ENCODE assay signal across 11 cellular contexts in the genomic region with DNA sequence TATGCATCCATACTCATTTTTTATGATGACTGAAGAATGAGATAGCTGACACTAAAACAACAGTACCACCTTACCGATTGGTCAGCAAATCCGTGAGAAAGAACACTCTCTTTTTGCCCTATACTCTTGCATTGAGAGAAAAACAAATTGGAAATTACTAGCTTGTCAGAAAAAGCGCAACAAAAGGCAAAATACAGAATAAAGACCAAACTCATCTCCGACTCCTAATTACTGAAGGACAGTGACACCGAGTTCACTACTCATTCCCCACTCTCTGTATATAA. TPM values are rescaled to one million over a fixed set of nuclear protein-coding genes. Genes with fewer than 3 reads are reported as not detected.
DNase-seq lines count a peak whose midpoint lies in the region; ATAC-seq and TF ChIP-seq lines count a peak whose summit lies in the region.
"Had no signal": no experiment of that assay in that cellular context is flagged by ENCODE, and none has a peak within 500 bp of the region (broad histone marks: within the 10 kb centered on the region; RNA-seq: fewer than 3 reads in every experiment).

No MANE protein-coding gene starts in this region.

- H3K4me2 ChIP-seq in GM23338 (peak overlapping the region; percentile 85; the same call in 1 of the 2 replicates), OCI-LY7 (ENCODE audit: low read length) (peak overlapping the region; percentile 88)

- H3K36me3 Mint-ChIP-seq in GM23338 (ENCODE audit: low read depth): 0 out of 3 replicates have a peak, but pooled peaks cover 3% of the 10 kb centered on the region
- peaks cover 10% of the 10 kb centered on the region for H3K36me3 Mint-ChIP-seq in endodermal cell (ENCODE audit: low read depth)

- no peak for DNase-seq in GM23338 (ENCODE audit: low spot score)
- no peak for DNase-seq in OCI-LY7 (ENCODE audit: low spot score)
- no peak for DNase-seq in endodermal cell
- DNase-seq in gastrocnemius medialis: no peak
- DNase-seq in NCI-H446 (lab: John Stamatoyannopoulos, UW): no peak
- DNase-seq in activated CD8-positive, alpha-beta memory T cell treated with anti-CD3 and anti-CD28 coated beads for 24 hours: no peak
- DNase-seq in NCI-H2171 (lab: John Stamatoyannopoulos, UW): no peak
- DNase-seq: CD8-positive, alpha-beta memory T cell; central memory CD4-positive, alpha-beta T cell; hippocampal formation had no signal

- H3K9me3 ChIP-seq in OCI-LY7 (ENCODE audit: low read length): no peaks in the 10 kb centered on the region
- no peaks in the 10 kb centered on the region for H3K9me3 ChIP-seq in endodermal cell (ENCODE audit: control insufficient read depth, low read length)
- H3K9me3 ChIP-seq in gastrocnemius medialis: no peaks in the 10 kb centered on the region

- WGBS in endodermal cell (ENCODE audit: insufficient coverage in 1 of 2, insufficient read length in 1 of 2), 2 experiments: 83 to 99% methylated on average over 1 to 5 of the region's 5 CpGs

- CTCF ChIA-PET in OCI-LY7 (lab: Charles Lee; ENCODE audit: unreplicated experiment): no interaction called here

- no peaks in the 10 kb centered on the region for H3F3A ChIP-seq in GM23338 (replicated peaks; ENCODE audit: low read depth)

- H3K9me2 ChIP-seq in GM23338 (ENCODE audit: insufficient read depth): no peaks in the 10 kb centered on the region
- no peaks in the 10 kb centered on the region for H3K9me2 ChIP-seq in OCI-LY7 (ENCODE audit: insufficient read depth, low read length)

- intact Hi-C loops in OCI-LY7 (cut with micrococcal nuclease; ENCODE audit: unreplicated experiment) (loop anchor here (5.0 to 10.0 kb wide), 2 partner anchors 312 to 485 kb away; a partner anchor contains a TSS), gastrocnemius medialis (cut with DNase I; ENCODE audit: low total_unique reads) (loop anchor here (5.0 to 10.0 kb wide), 2 partner anchors 388 to 485 kb away; a partner anchor contains a TSS)

- in situ Hi-C loops in gastrocnemius medialis (cut with MboI; ENCODE audit: low sequenced_read_pairs in 4 of 4): no loop called here

- POLR2A ChIA-PET in OCI-LY7 (lab: Charles Lee): interaction anchor here (0.6 to 2.4 kb wide), 5 partner anchors 13 to 1745 kb away, joined by 3 to 10 read pairs (median 8); no protein-coding TSS in a partner anchor

- peaks cover 42% of the 10 kb centered on the region for H4K20me1 ChIP-seq in GM23338 (replicated peaks; ENCODE audit: insufficient read depth)
- H4K20me1 ChIP-seq in OCI-LY7 (ENCODE audit: insufficient read depth, low read length): peaks cover 21% of the 10 kb centered on the region

- no peak overlapping the region for H3K9ac ChIP-seq in endodermal cell (ENCODE audit: extremely low read depth, low read length, poor library complexity, severe bottlenecking)

- H3K9me3 Mint-ChIP-seq in GM23338: no peaks in the 10 kb centered on the region
- H3K9me3 Mint-ChIP-seq in endodermal cell: no peaks in the 10 kb centered on the region
- H3K9me3 Mint-ChIP-seq: CD8-positive, alpha-beta memory T cell; T-helper 2 cell treated with Interferon-gamma antibody and Interleukin-4, amounts not matched to agents 5 μg/mL and 100 μg/mL, for 36 hours had no signal

- ATAC-seq in GM23338 (no peak), gastrocnemius medialis (no peak)

- H3K27me3 ChIP-seq in GM23338 (ENCODE audit: insufficient read depth): no peaks in the 10 kb centered on the region
- no peaks in the 10 kb centered on the region for H3K27me3 ChIP-seq in endodermal cell (ENCODE audit: control insufficient read depth, insufficient read depth, low read length, poor library complexity, severe bottlenecking)
- no peaks in the 10 kb centered on the region for H3K27me3 ChIP-seq in gastrocnemius medialis

- H3K4me1 ChIP-seq in GM23338 (ENCODE audit: insufficient read depth): peaks cover 23% of the 10 kb centered on the region
- peaks cover 30% of the 10 kb centered on the region for H3K4me1 ChIP-seq in OCI-LY7 (ENCODE audit: insufficient read depth, low read length, poor library complexity, severe bottlenecking)
- peaks cover 4% of the 10 kb centered on the region for H3K4me1 ChIP-seq in endodermal cell (ENCODE audit: control insufficient read depth, insufficient read depth, low read length)
- peaks cover 30 to 31% of the 10 kb centered on the region in 2 donors for H3K4me1 ChIP-seq in gastrocnemius medialis

- H3K4me1 Mint-ChIP-seq in GM23338 (peaks cover 26% of the 10 kb centered on the region), endodermal cell (peaks cover 11% of the 10 kb centered on the region)

- H3K79me2 ChIP-seq in GM23338 (replicated peaks; ENCODE audit: insufficient read depth) (peaks cover 61% of the 10 kb centered on the region), OCI-LY7 (ENCODE audit: insufficient read depth, low read depth, low read length) (peaks cover 48% of the 10 kb centered on the region)

- H3K27ac ChIP-seq in GM23338 (ENCODE audit: low read depth) (no peak overlapping the region), OCI-LY7 (ENCODE audit: low read depth, low read length, poor library complexity, severe bottlenecking) (no peak overlapping the region), endodermal cell (ENCODE audit: low read depth, low read length) (no peak overlapping the region), gastrocnemius medialis (peak overlapping the region; percentile 92 to 99 (median 98))

- TF ChIP-seq CTCF in GM23338 (conservative IDR thresholded peaks at IDR 0.05; ENCODE audit: low read depth in 2 of 2): no peak
- no peak for TF ChIP-seq CTCF in OCI-LY7 (conservative IDR thresholded peaks at IDR 0.05; ENCODE audit: low read length)
- TF ChIP-seq CTCF in endodermal cell (conservative IDR thresholded peaks at IDR 0.05): no peak
- no peak for TF ChIP-seq CTCF in gastrocnemius medialis (IDR thresholded peaks at IDR 0.05 in 4 of 5, conservative IDR thresholded peaks at IDR 0.05 in 1 of 5)

- TF ChIP-seq POLR2A in gastrocnemius medialis (IDR thresholded peaks at IDR 0.05): no peak

- no peak overlapping the region for H3K4me3 ChIP-seq in GM23338
- H3K4me3 ChIP-seq in OCI-LY7 (ENCODE audit: low read depth, low read length, poor library complexity, severe bottlenecking): peak overlapping the region; percentile 86
- H3K4me3 ChIP-seq in endodermal cell (ENCODE audit: low read length): peak overlapping the region; percentile 92
- no peak overlapping the region for H3K4me3 ChIP-seq in gastrocnemius medialis

- H3K4me3 Mint-ChIP-seq in GM23338 (peak overlapping the region; percentile 94; the same call in 1 of the 3 replicates), endodermal cell (no peak overlapping the region)

- H3K36me3 ChIP-seq in GM23338 (ENCODE audit: insufficient read depth) (no peaks in the 10 kb centered on the region), OCI-LY7 (ENCODE audit: insufficient read depth, low read length) (peaks cover 14% of the 10 kb centered on the region), endodermal cell (ENCODE audit: control insufficient read depth, insufficient read depth, low read length) (peaks cover 16% of the 10 kb centered on the region), gastrocnemius medialis (peaks cover 0 to 6% of the 10 kb centered on the region in 2 donors)

- H2AFZ ChIP-seq in GM23338 (no peak overlapping the region), OCI-LY7 (ENCODE audit: low read length) (no peak overlapping the region)

- H3K27me3 Mint-ChIP-seq in GM23338 (ENCODE audit: insufficient read depth, low read depth, poor library complexity) (no peaks in the 10 kb centered on the region), endodermal cell (ENCODE audit: insufficient read depth) (no peaks in the 10 kb centered on the region)
- H3K27me3 Mint-ChIP-seq: CD8-positive, alpha-beta memory T cell had no signal

- BruUV-seq in OCI-LY7 (replicated peaks; lab: Mats Ljungman, UMichigan): no TSS peak

- no peak overlapping the region for H3K27ac Mint-ChIP-seq in GM23338
- no peak overlapping the region for H3K27ac Mint-ChIP-seq in endodermal cell
- H3K27ac Mint-ChIP-seq: T-helper 2 cell treated with Interferon-gamma antibody and Interleukin-4, amounts not matched to agents 5 μg/mL and 100 μg/mL, for 36 hours had no signal

TF ChIP-seq in GM23338, 12 proteins besides CTCF, POLR2A, EP300 and RAD21 (continues in another document):
- TF ChIP-seq POLR2AphosphoS5 (IDR thresholded peaks at IDR 0.05; ENCODE audit: low read depth): no peak

RNA-seq across cellular contexts. Expression of a gene that starts 2.1 kb away (rescaled TPM):
- 20.3 and 21.0 TPM in 2 replicates for total RNA-seq in GM23338 (2014; rRNA removed; shearing (Covaris generic))
- polyA plus RNA-seq in GM23338 (2016; fragmentation: Nextera tagmentation; extraction: Ambion mirVana): 63.5 and 65.3 TPM in 2 replicates
- total RNA-seq in OCI-LY7 (2014; rRNA removed; shearing (Covaris generic)): 11.9 and 17.3 TPM in 2 replicates
- 31.1 and 32.4 TPM in 2 replicates for total RNA-seq in OCI-LY7 (2022)
- total RNA-seq in endodermal cell: 10 to 100 TPM; 33.8 to 38.6 TPM
- polyA plus RNA-seq in endodermal cell (2013, experiment 1 of 2): 19.4 TPM
- 30.3 TPM for polyA plus RNA-seq in endodermal cell (2013, experiment 2 of 2)
- 10 to 100 TPM in 3 of 4 donors, 1 to 10 TPM in 1; 9.5 to 29.4 (median 18.1) TPM for total RNA-seq in gastrocnemius medialis

Comparison
In these comparisons a context has a peak if more than half of its experiments do, and no peak if none do; other contexts are left out.
1. H3K27ac ChIP-seq: peak in gastrocnemius medialis (4 of 4); none in GM23338 (single experiment), OCI-LY7 (single experiment) and endodermal cell (single experiment).
2. H3K4me3 ChIP-seq: peak in OCI-LY7 (single experiment) and endodermal cell (single experiment); none in GM23338 (single experiment) and gastrocnemius medialis (0 of 4).